Comparison of ENCODE assay signal across 12 cellular contexts in genomic region chr1:64891440-64891815, GRCh38.
A peak's percentile ranks its signal among the peaks of the same experiment; 100 is the strongest.
DNase-seq lines count a peak whose midpoint lies in the region; ATAC-seq, FAIRE-seq and TF ChIP-seq lines count a peak whose summit lies in the region.
"Had no signal": no experiment of that assay in that cellular context is flagged by ENCODE, and none has a peak within 500 bp of the region (broad histone marks: within the 10 kb centered on the region; RNA-seq: fewer than 3 reads in every experiment).

No MANE protein-coding gene starts in this region.

- no peaks in the 10 kb centered on the region for H3K27me3 ChIP-seq in CD8-positive, alpha-beta T cell (ENCODE audit: insufficient read depth, low read length)
- H3K27me3 ChIP-seq in SJCRH30 (no peaks in the 10 kb centered on the region), endodermal cell (ENCODE audit: control insufficient read depth, insufficient read depth, low read length, poor library complexity, severe bottlenecking) (no peaks in the 10 kb centered on the region)
- H3K27me3 ChIP-seq: ascending aorta, esophagus squamous epithelium had no signal

- peaks cover 95% of the 10 kb centered on the region for H3K4me1 ChIP-seq in CD8-positive, alpha-beta T cell (ENCODE audit: insufficient read depth, low read length)
- H3K4me1 ChIP-seq in SJCRH30: peaks cover 30% of the 10 kb centered on the region
- peaks cover 9% of the 10 kb centered on the region for H3K4me1 ChIP-seq in endodermal cell (ENCODE audit: control insufficient read depth, insufficient read depth, low read length)

- FAIRE-seq in RCC 7860 (lab: Jason Lieb, UNC): no peak

- DNase-seq in CD8-positive, alpha-beta T cell: peak in 1 of 7 experiments; percentile 13
- peak in 1 of 2 experiments; percentile 32 for DNase-seq in SJCRH30
- no peak for DNase-seq in endodermal cell
- peak in 2 of 10 donors; percentile 7 to 19 for DNase-seq in naive thymus-derived CD8-positive, alpha-beta T cell
- no peak for DNase-seq in RCC 7860 (ENCODE audit: low spot score)
- DNase-seq in kidney tubule cell (ENCODE audit: low spot score): no peak
- no peak for DNase-seq in NCI-H2227 treated with DMSO at 0.1 percent for 48 hours (lab: John Stamatoyannopoulos, UW)
- DNase-seq in type B pancreatic cell (ENCODE audit: extremely low spot score, unreplicated experiment): no peak
- DNase-seq: esophagus squamous epithelium, MM.1S, NCI-H446 treated with DMSO at 0.1 percent for 48 hours had no signal

- CTCF ChIA-PET in CD8-positive, alpha-beta T cell (lab: Charles Lee): no interaction called here

- H3K27me3 Mint-ChIP-seq in CD8-positive, alpha-beta T cell (ENCODE audit: low read depth): no peaks in the 10 kb centered on the region
- no peaks in the 10 kb centered on the region for H3K27me3 Mint-ChIP-seq in endodermal cell (ENCODE audit: insufficient read depth)
- no peaks in the 10 kb centered on the region for H3K27me3 Mint-ChIP-seq in naive thymus-derived CD8-positive, alpha-beta T cell
- H3K27me3 Mint-ChIP-seq in type B pancreatic cell: no peaks in the 10 kb centered on the region

- peak overlapping the region; percentile 24 for H3K4me3 Mint-ChIP-seq in CD8-positive, alpha-beta T cell
- H3K4me3 Mint-ChIP-seq in endodermal cell: no peak overlapping the region
- peak overlapping the region in 9 of 10 donors; percentile 13 to 74 (median 59) for H3K4me3 Mint-ChIP-seq in naive thymus-derived CD8-positive, alpha-beta T cell
- H3K4me3 Mint-ChIP-seq in type B pancreatic cell: no peak overlapping the region

- peaks cover 3% of the 10 kb centered on the region for H3K36me3 Mint-ChIP-seq in CD8-positive, alpha-beta T cell
- no peaks in the 10 kb centered on the region for H3K36me3 Mint-ChIP-seq in endodermal cell (ENCODE audit: low read depth)
- H3K36me3 Mint-ChIP-seq in naive thymus-derived CD8-positive, alpha-beta T cell: peaks cover 0 to 6% (median 0%) of the 10 kb centered on the region in 3 donors
- H3K36me3 Mint-ChIP-seq in type B pancreatic cell: peaks cover 5% of the 10 kb centered on the region

- TF ChIP-seq CTCF in CD8-positive, alpha-beta T cell (IDR thresholded peaks at IDR 0.05): no peak
- TF ChIP-seq CTCF in endodermal cell (conservative IDR thresholded peaks at IDR 0.05) (no peak), type B pancreatic cell (conservative IDR thresholded peaks at IDR 0.05) (no peak)

- peak; percentile 30 for ATAC-seq in CD8-positive, alpha-beta T cell
- ATAC-seq in naive thymus-derived CD8-positive, alpha-beta T cell: peak; percentile 54 to 59

- H3K9me3 Mint-ChIP-seq in CD8-positive, alpha-beta T cell: no peaks in the 10 kb centered on the region
- H3K9me3 Mint-ChIP-seq in endodermal cell (no peaks in the 10 kb centered on the region), type B pancreatic cell (no peaks in the 10 kb centered on the region)
- H3K9me3 Mint-ChIP-seq in naive thymus-derived CD8-positive, alpha-beta T cell: no peaks in the 10 kb centered on the region

- no peaks in the 10 kb centered on the region for H3K9me3 ChIP-seq in CD8-positive, alpha-beta T cell (ENCODE audit: low read length)
- H3K9me3 ChIP-seq in SJCRH30 (replicated peaks) (no peaks in the 10 kb centered on the region), endodermal cell (ENCODE audit: control insufficient read depth, low read length) (no peaks in the 10 kb centered on the region)
- H3K9me3 ChIP-seq: ascending aorta, esophagus squamous epithelium had no signal

- no peak overlapping the region for H3K4me3 ChIP-seq in CD8-positive, alpha-beta T cell (ENCODE audit: low read depth, low read length)
- H3K4me3 ChIP-seq in SJCRH30 (peak overlapping the region; percentile 25), endodermal cell (ENCODE audit: low read length) (no peak overlapping the region)
- H3K4me3 ChIP-seq: ascending aorta, esophagus squamous epithelium had no signal

- peaks cover 96% of the 10 kb centered on the region for H3K4me1 Mint-ChIP-seq in CD8-positive, alpha-beta T cell (ENCODE audit: low read depth)
- peaks cover 51% of the 10 kb centered on the region for H3K4me1 Mint-ChIP-seq in endodermal cell
- peaks cover 67 to 99% (median 97%) of the 10 kb centered on the region in 4 donors for H3K4me1 Mint-ChIP-seq in naive thymus-derived CD8-positive, alpha-beta T cell
- H3K4me1 Mint-ChIP-seq in type B pancreatic cell (ENCODE audit: unreplicated experiment): peaks cover 23% of the 10 kb centered on the region

- H3K27ac ChIP-seq in CD8-positive, alpha-beta T cell (ENCODE audit: low read depth, low read length): no peak overlapping the region
- H3K27ac ChIP-seq in SJCRH30: peak overlapping the region; percentile 27; the same call in 1 of the 2 replicates
- no peak overlapping the region for H3K27ac ChIP-seq in endodermal cell (ENCODE audit: low read depth, low read length)
- H3K27ac ChIP-seq: ascending aorta, esophagus squamous epithelium had no signal

- H3K36me3 ChIP-seq in CD8-positive, alpha-beta T cell (ENCODE audit: insufficient read depth, low read length): no peaks in the 10 kb centered on the region
- H3K36me3 ChIP-seq in SJCRH30 (no peaks in the 10 kb centered on the region), endodermal cell (ENCODE audit: control insufficient read depth, insufficient read depth, low read length) (no peaks in the 10 kb centered on the region)
- H3K36me3 ChIP-seq: ascending aorta, esophagus squamous epithelium had no signal

- no peak overlapping the region for H3K9ac ChIP-seq in endodermal cell (ENCODE audit: extremely low read depth, low read length, poor library complexity, severe bottlenecking)

- 77 to 87% methylated on average over 3 of the region's 3 CpGs for WGBS in endodermal cell (ENCODE audit: insufficient coverage in 1 of 2, insufficient read length in 1 of 2), 2 experiments

- H3K27ac Mint-ChIP-seq in CD8-positive, alpha-beta T cell: peak overlapping the region; percentile 45
- H3K27ac Mint-ChIP-seq in endodermal cell (peak overlapping the region; percentile 44), type B pancreatic cell (no peak overlapping the region)
- peak overlapping the region in 9 of 10 donors; percentile 10 to 82 (median 21) for H3K27ac Mint-ChIP-seq in naive thymus-derived CD8-positive, alpha-beta T cell

- intact Hi-C loops in CD8-positive, alpha-beta T cell (cut with DNase I, micrococcal nuclease): no loop called here

- POLR2A ChIA-PET in CD8-positive, alpha-beta T cell (lab: Charles Lee): interaction anchor here (1.2 kb wide), 1 partner anchor 12 kb away, joined by 3 read pairs; no protein-coding TSS in a partner anchor
- POLR2A ChIA-PET in naive thymus-derived CD8-positive, alpha-beta T cell (lab: Charles Lee): interaction anchor here (0.7 kb wide), 1 partner anchor 49 kb away, joined by 4 read pairs; no protein-coding TSS in a partner anchor

Comparison
In these comparisons a context has a peak if more than half of its experiments do, and no peak if none do; other contexts are left out.
1. H3K4me3 Mint-ChIP-seq: peak in CD8-positive, alpha-beta T cell (single experiment) and naive thymus-derived CD8-positive, alpha-beta T cell (9 of 10); none in endodermal cell (single experiment) and type B pancreatic cell (single experiment).